ENCODE assay signal across 8 cellular contexts in the genomic region with DNA sequence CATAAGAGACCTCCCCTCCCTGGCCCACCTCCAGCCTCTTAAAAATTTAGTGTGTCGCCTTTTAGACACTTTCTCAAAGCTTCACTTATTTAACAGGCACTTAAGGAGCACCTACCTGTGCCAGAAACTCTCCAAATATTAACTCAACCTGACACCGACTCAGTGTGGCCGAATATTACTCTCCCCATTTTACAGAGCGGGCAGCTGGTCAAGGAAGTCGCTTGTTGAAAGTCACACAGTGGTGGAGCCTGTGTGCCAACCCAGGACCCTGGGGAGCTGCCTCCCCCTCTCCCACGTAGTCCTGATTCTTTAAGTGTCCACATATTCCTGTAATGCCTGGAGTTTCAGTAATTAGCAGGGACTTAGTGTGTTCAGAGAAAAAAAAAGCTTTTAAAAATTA. TPM values are rescaled to one million over a fixed set of nuclear protein-coding genes. Genes with fewer than 3 reads are reported as not detected.
DNase-seq lines count a peak whose midpoint lies in the region; ATAC-seq and TF ChIP-seq lines count a peak whose summit lies in the region.

No MANE protein-coding gene starts in this region.

- CTCF ChIA-PET in activated CD4-positive, alpha-beta T cell treated with anti-CD3 and anti-CD28 coated beads, Interleukin-2, amount 10 ng/mL, durations not matched to agents 7 days and 5 days (lab: Charles Lee), result interaction anchor here (0.6 to 2.1 kb wide), 3 partner anchors 10 to 88 kb away, joined by 3 to 8 read pairs (median 3); no protein-coding TSS in a partner anchor

- H3K27ac ChIP-seq in lower lobe of right lung (peak overlapping the region; percentile 95), thymus (ENCODE audit: low read depth) (no peak overlapping the region)

- intact Hi-C loops in lower lobe of right lung (cut with DNase I), result no loop called here

- H3K4me1 ChIP-seq in adipocyte (ENCODE audit: control insufficient read depth, insufficient read depth, low read length), result peaks cover 56% of the 10 kb centered on the region
- H3K4me1 ChIP-seq in lower lobe of right lung, result peaks cover 47% of the 10 kb centered on the region
- H3K4me1 ChIP-seq in thymus (ENCODE audit: control insufficient read depth, insufficient read depth, low read length), result peaks cover 11% of the 10 kb centered on the region

- peak overlapping the region; percentile 77 for H3K4me3 Mint-ChIP-seq in activated CD4-positive, alpha-beta T cell treated with anti-CD3 and anti-CD28 coated beads, Interleukin-2, amount 10 ng/mL, durations not matched to agents 7 days and 5 days

- H3K4me3 ChIP-seq in adipocyte (ENCODE audit: low read length), result peak overlapping the region; percentile 83
- peak overlapping the region; percentile 91 for H3K4me3 ChIP-seq in lower lobe of right lung
- H3K4me3 ChIP-seq in thymus (ENCODE audit: low read length), result peak overlapping the region; percentile 51

- TF ChIP-seq CTCF in lower lobe of right lung (IDR thresholded peaks at IDR 0.05), result no peak

- ATAC-seq in lower lobe of right lung, result peak; percentile 6 to 46
- no peak for ATAC-seq in GM19351 (IDR thresholded peaks at IDR 0.05; ENCODE audit: unreplicated experiment)

- POLR2A ChIA-PET in activated CD4-positive, alpha-beta T cell treated with anti-CD3 and anti-CD28 coated beads, Interleukin-2, amount 10 ng/mL, durations not matched to agents 7 days and 5 days (lab: Charles Lee), result no interaction called here

- no peak overlapping the region for H3K27ac Mint-ChIP-seq in activated CD4-positive, alpha-beta T cell treated with anti-CD3 and anti-CD28 coated beads, Interleukin-2, amount 10 ng/mL, durations not matched to agents 7 days and 5 days

- no peaks in the 10 kb centered on the region for H3K27me3 ChIP-seq in adipocyte (replicated peaks; ENCODE audit: control insufficient read depth, insufficient read depth, low read length)
- no peaks in the 10 kb centered on the region for H3K27me3 ChIP-seq in lower lobe of right lung (ENCODE audit: low read depth)
- H3K27me3 ChIP-seq in thymus (ENCODE audit: control insufficient read depth, insufficient read depth), result peaks cover 46% of the 10 kb centered on the region

- peaks cover 3% of the 10 kb centered on the region for H3K36me3 Mint-ChIP-seq in activated CD4-positive, alpha-beta T cell treated with anti-CD3 and anti-CD28 coated beads, Interleukin-2, amount 10 ng/mL, durations not matched to agents 7 days and 5 days (ENCODE audit: low read depth)

- H3K27me3 Mint-ChIP-seq in activated CD4-positive, alpha-beta T cell treated with anti-CD3 and anti-CD28 coated beads, Interleukin-2, amount 10 ng/mL, durations not matched to agents 7 days and 5 days, result peaks cover 30% of the 10 kb centered on the region

- no peaks in the 10 kb centered on the region for H3K9me3 ChIP-seq in adipocyte (ENCODE audit: control insufficient read depth, low read length)
- no peaks in the 10 kb centered on the region for H3K9me3 ChIP-seq in lower lobe of right lung
- H3K9me3 ChIP-seq in thymus (ENCODE audit: control insufficient read depth), result no peaks in the 10 kb centered on the region

- no peak for DNase-seq in activated CD4-positive, alpha-beta T cell treated with anti-CD3 and anti-CD28 coated beads, Interleukin-2, amount 10 ng/mL, durations not matched to agents 7 days and 5 days
- DNase-seq in activated CD4-positive, alpha-beta T cell treated with anti-CD3 and anti-CD28 coated beads for 4 hours, result no peak
- DNase-seq in adipocyte (ENCODE audit: low read depth) (no peak), lower lobe of right lung (no peak), Ammon's horn (ENCODE audit: low spot score) (no peak), SKM-1 treated with dmso at 0.1 percent for 144 hours (lab: John Stamatoyannopoulos, UW; ENCODE audit: unreplicated experiment) (no peak)

- no peaks in the 10 kb centered on the region for H3K36me3 ChIP-seq in adipocyte (ENCODE audit: control insufficient read depth, insufficient read depth, low read length, severe bottlenecking)
- no peaks in the 10 kb centered on the region for H3K36me3 ChIP-seq in lower lobe of right lung
- H3K36me3 ChIP-seq in thymus (ENCODE audit: control insufficient read depth, insufficient read depth), result no peaks in the 10 kb centered on the region

- H3K9me3 Mint-ChIP-seq in activated CD4-positive, alpha-beta T cell treated with anti-CD3 and anti-CD28 coated beads, Interleukin-2, amount 10 ng/mL, durations not matched to agents 7 days and 5 days, result no peaks in the 10 kb centered on the region

- peaks cover 14% of the 10 kb centered on the region for H3K4me1 Mint-ChIP-seq in activated CD4-positive, alpha-beta T cell treated with anti-CD3 and anti-CD28 coated beads, Interleukin-2, amount 10 ng/mL, durations not matched to agents 7 days and 5 days

- 59% methylated on average over 6 of the region's 6 CpGs for WGBS in thymus

- H3K9ac ChIP-seq in adipocyte (ENCODE audit: low read length), result no peak overlapping the region

RNA-seq across cellular contexts. Expression of a gene that starts 1.0 kb away (rescaled TPM):
- 1 to 10 TPM in 1 of 2 experiments, under 1 TPM in 1; 0.72 to 1.1 TPM for total RNA-seq in activated CD4-positive, alpha-beta T cell treated with anti-CD3 and anti-CD28 coated beads, Interleukin-2, amount 10 ng/mL, durations not matched to agents 7 days and 5 days
- 26.9 TPM for total RNA-seq in lower lobe of right lung
- 5.1 TPM for polyA plus RNA-seq in thymus

Comparison
In these comparisons a context has a peak if more than half of its experiments do, and no peak if none do; other contexts are left out.
1. RNA of a gene that starts 1.0 kb away (total RNA-seq): 26.9 TPM in lower lobe of right lung (single experiment); 0.72 to 1.1 TPM in activated CD4-positive, alpha-beta T cell treated with anti-CD3 and anti-CD28 coated beads, Interleukin-2, amount 10 ng/mL, durations not matched to agents 7 days and 5 days; every median in the first group is over 10 times any median in the second.
2. Peak in every context shown above with its lines, with median percentiles within 50 percentile points of each other: H3K4me3 ChIP-seq.